ENCODE assay signal across 17 cellular contexts in the genomic region with DNA sequence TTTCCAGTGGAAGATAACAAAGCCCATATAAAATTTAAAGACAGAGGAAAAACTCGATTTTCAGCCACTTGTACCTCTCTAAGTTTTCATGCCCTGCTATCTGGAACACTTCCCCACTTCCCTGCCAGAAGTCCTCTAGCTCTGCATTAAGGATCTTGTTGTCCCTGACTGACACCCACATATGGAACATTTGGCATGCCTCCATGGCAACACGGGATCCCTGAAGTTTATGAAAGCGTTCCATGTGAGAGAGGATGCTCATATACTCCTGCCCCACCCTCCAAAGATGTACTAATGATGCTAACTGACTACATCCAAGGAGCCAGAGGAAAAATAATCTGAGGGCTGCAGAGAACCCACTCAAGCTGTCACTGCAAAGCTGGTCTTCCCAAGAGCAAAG. TPM values are rescaled to one million over a fixed set of nuclear protein-coding genes. Genes with fewer than 3 reads are reported as not detected.
"Had no signal": no experiment of that assay in that cellular context is flagged by ENCODE, and none has a peak within 500 bp of the region (broad histone marks: within the 10 kb centered on the region; RNA-seq: fewer than 3 reads in every experiment).

No MANE protein-coding gene starts in this region.

- H3K9me3 ChIP-seq: esophagus squamous epithelium, left lung, tibial artery, uterus had no signal

- H3K27me3 ChIP-seq: brain microvascular endothelial cell, esophagus squamous epithelium, left lung, tibial artery, uterus had no signal

- H3K4me3 Mint-ChIP-seq: activated B cell treated with CpG ODN at 0.5 μM for 24 hours; activated CD8-positive, alpha-beta memory T cell treated with anti-CD3 and anti-CD28 coated beads, Interleukin-2, amount 10 ng/mL, durations not matched to agents 7 days and 5 days; activated naive CD4-positive, alpha-beta T cell treated with anti-CD3 and anti-CD28 coated beads, Interleukin-2, amount 50 U/mL, for 24 hours; activated T-cell treated with anti-CD3 and anti-CD28 coated beads, Interleukin-2, amount 50 U/mL, for 24 hours; nephron had no signal

- H3K4me3 ChIP-seq: esophagus squamous epithelium, left lung, tibial artery, uterus had no signal

- H3K27ac Mint-ChIP-seq: activated B cell treated with CpG ODN at 0.5 μM for 24 hours; activated CD8-positive, alpha-beta memory T cell treated with anti-CD3 and anti-CD28 coated beads, Interleukin-2, amount 10 ng/mL, durations not matched to agents 7 days and 5 days; activated naive CD4-positive, alpha-beta T cell treated with anti-CD3 and anti-CD28 coated beads, Interleukin-2, amount 50 U/mL, for 24 hours; activated T-cell treated with anti-CD3 and anti-CD28 coated beads, Interleukin-2, amount 50 U/mL, for 24 hours; progenitor cell of endocrine pancreas had no signal

- ATAC-seq: activated CD8-positive, alpha-beta memory T cell treated with anti-CD3 and anti-CD28 coated beads, Interleukin-2, amount 10 ng/mL, durations not matched to agents 7 days and 5 days; left lung had no signal

- H3K9me3 Mint-ChIP-seq: activated B cell treated with CpG ODN at 0.5 μM for 24 hours; activated naive CD4-positive, alpha-beta T cell treated with anti-CD3 and anti-CD28 coated beads, Interleukin-2, amount 50 U/mL, for 24 hours; activated T-cell treated with anti-CD3 and anti-CD28 coated beads, Interleukin-2, amount 50 U/mL, for 24 hours; nephron had no signal

- H3K27ac ChIP-seq: brain microvascular endothelial cell, esophagus squamous epithelium, left lung, tibial artery, uterus had no signal

- H3K4me1 Mint-ChIP-seq: activated B cell treated with CpG ODN at 0.5 μM for 24 hours had no signal

- DNase-seq: activated B cell treated with CpG ODN at 0.5 μM for 24 hours; activated CD8-positive, alpha-beta memory T cell treated with anti-CD3 and anti-CD28 coated beads, Interleukin-2, amount 10 ng/mL, durations not matched to agents 7 days and 5 days; activated effector memory CD4-positive, alpha-beta T cell treated with Interleukin-2 at 50 U/mL for 16 hours; activated T-cell treated with anti-CD3 and anti-CD28 coated beads, Interleukin-2, amount 50 U/mL, for 24 hours; amniotic stem cell; brain microvascular endothelial cell; esophagus squamous epithelium; foreskin fibroblast; left lung; mesenchymal stem cell; occipital lobe; T-helper 2 cell; tibial artery; uterus had no signal

- H3K4me1 ChIP-seq: uterus had no signal

- H3K36me3 ChIP-seq: uterus had no signal

- H3K27me3 Mint-ChIP-seq: activated B cell treated with CpG ODN at 0.5 μM for 24 hours; activated CD8-positive, alpha-beta memory T cell treated with anti-CD3 and anti-CD28 coated beads, Interleukin-2, amount 10 ng/mL, durations not matched to agents 7 days and 5 days; activated naive CD4-positive, alpha-beta T cell treated with anti-CD3 and anti-CD28 coated beads, Interleukin-2, amount 50 U/mL, for 24 hours; activated T-cell treated with anti-CD3 and anti-CD28 coated beads, Interleukin-2, amount 50 U/mL, for 24 hours; progenitor cell of endocrine pancreas had no signal

RNA-seq across cellular contexts. Expression of a gene that starts 8.8 kb away (rescaled TPM):
- total RNA-seq: activated CD8-positive, alpha-beta memory T cell treated with anti-CD3 and anti-CD28 coated beads, Interleukin-2, amount 10 ng/mL, durations not matched to agents 7 days and 5 days; esophagus squamous epithelium; occipital lobe; uterus had no signal
